In the genomic region with DNA sequence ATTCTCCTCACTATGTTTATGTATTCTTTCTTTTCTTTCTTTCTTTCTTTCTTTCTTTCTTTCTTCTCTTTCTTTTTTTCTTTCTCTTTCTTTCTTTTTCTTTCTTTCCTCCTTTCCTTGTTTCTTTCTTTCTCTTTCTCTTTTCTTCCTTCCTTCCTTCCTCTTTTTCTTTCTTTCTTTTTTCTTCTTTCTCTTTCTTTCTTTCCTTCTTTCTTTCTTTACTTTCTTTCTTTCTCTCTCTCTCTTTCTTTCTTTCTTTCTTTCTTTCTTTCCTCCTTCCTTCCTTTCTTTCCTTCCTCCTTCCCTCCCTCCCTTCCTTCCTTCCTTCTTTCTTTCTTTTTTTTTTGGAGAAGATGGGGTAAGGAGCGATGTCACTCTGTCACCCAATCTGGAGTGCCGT, we compare ENCODE assay signal across 23 cellular contexts.
"Had no signal": no experiment of that assay in that cellular context is flagged by ENCODE, and none has a peak within 500 bp of the region (broad histone marks: within the 10 kb centered on the region; RNA-seq: fewer than 3 reads in every experiment).

No MANE protein-coding gene starts in this region.

- H3K9me3 ChIP-seq: esophagus muscularis mucosa, gastroesophageal sphincter, heart left ventricle, left lung, lower lobe of right lung had no signal

- H3K4me1 Mint-ChIP-seq: memory B cell; naive thymus-derived CD4-positive, alpha-beta T cell; natural killer cell had no signal

- H3K4me3 Mint-ChIP-seq: memory B cell; naive thymus-derived CD4-positive, alpha-beta T cell; natural killer cell had no signal

- H3K36me3 Mint-ChIP-seq: memory B cell; naive thymus-derived CD4-positive, alpha-beta T cell; natural killer cell had no signal

- FAIRE-seq: endothelial cell of umbilical vein, frontal cortex, islet of Langerhans, keratinocyte had no signal

- H3K27me3 ChIP-seq: dorsolateral prefrontal cortex, esophagus muscularis mucosa, foreskin keratinocyte, gastroesophageal sphincter, heart left ventricle, left lung had no signal

- H3K27ac ChIP-seq: coronary artery, dorsolateral prefrontal cortex, esophagus muscularis mucosa, foreskin keratinocyte, gastroesophageal sphincter, heart left ventricle, left lung, lower lobe of right lung had no signal

- H3K27ac Mint-ChIP-seq: memory B cell; naive thymus-derived CD4-positive, alpha-beta T cell; natural killer cell had no signal

- ATAC-seq: foreskin keratinocyte; gastroesophageal sphincter; heart left ventricle; left cardiac atrium; left lung; left ventricle myocardium superior; lower lobe of right lung; naive thymus-derived CD4-positive, alpha-beta T cell; natural killer cell had no signal

- DNase-seq: dermis blood vessel endothelial cell; dorsolateral prefrontal cortex; effector CD4-positive, alpha-beta T cell; effector memory CD4-positive, alpha-beta T cell; foreskin keratinocyte; heart left ventricle; hippocampal formation; left cardiac atrium; left lung; left ventricle myocardium superior; lower lobe of right lung; mesendoderm; midbrain; naive thymus-derived CD4-positive, alpha-beta T cell; natural killer cell had no signal

- H3K27me3 Mint-ChIP-seq: memory B cell; naive thymus-derived CD4-positive, alpha-beta T cell had no signal

- H3K4me1 ChIP-seq: esophagus muscularis mucosa, foreskin keratinocyte, gastroesophageal sphincter, heart left ventricle, left lung, lower lobe of right lung had no signal

- H3K4me3 ChIP-seq: coronary artery, dorsolateral prefrontal cortex, esophagus muscularis mucosa, gastroesophageal sphincter, heart left ventricle, left lung, lower lobe of right lung had no signal

- H3K36me3 ChIP-seq: esophagus muscularis mucosa, gastroesophageal sphincter, heart left ventricle, left lung, lower lobe of right lung had no signal
